Comparison of ENCODE assay signal across 11 cellular contexts in genomic region chr2:144099746-144100438, GRCh38.
DNase-seq lines count a peak whose midpoint lies in the region; ATAC-seq, FAIRE-seq and TF ChIP-seq lines count a peak whose summit lies in the region.
"Had no signal": no experiment of that assay in that cellular context is flagged by ENCODE, and none has a peak within 500 bp of the region (broad histone marks: within the 10 kb centered on the region; RNA-seq: fewer than 3 reads in every experiment).

No MANE protein-coding gene starts in this region.

- H3K27ac ChIP-seq in endothelial cell of umbilical vein (ENCODE audit: insufficient read depth, low read depth, low read length) (peak overlapping the region; percentile 34), prostate gland (no peak overlapping the region)
- H3K27ac ChIP-seq: tibial nerve had no signal

- H3K9me3 ChIP-seq in endothelial cell of umbilical vein (replicated peaks; ENCODE audit: control insufficient read depth, insufficient read depth, low read length) (no peaks in the 10 kb centered on the region), prostate gland (no peaks in the 10 kb centered on the region)

- H3K27me3 ChIP-seq in endothelial cell of umbilical vein (ENCODE audit: control insufficient read depth in 2 of 2, insufficient read depth in 2 of 2, low read length in 2 of 2) (no peaks in the 10 kb centered on the region), prostate gland (replicated peaks; ENCODE audit: insufficient read depth) (no peaks in the 10 kb centered on the region)
- H3K27me3 ChIP-seq: tibial nerve had no signal

- DNase-seq in activated CD4-positive, CD25-positive, alpha-beta regulatory T cell treated with anti-CD3 and anti-CD28 coated beads, Interleukin-2, amount 50 U/mL, for 72 hours: no peak
- DNase-seq in NCI-H460 (ENCODE audit: extremely low read depth, low read depth): peak; percentile 51
- DNase-seq in endothelial cell of umbilical vein (ENCODE audit: low read depth, low spot score): peak; percentile 73
- peak; percentile 67 for DNase-seq in skeletal muscle cell (ENCODE audit: low read depth)
- no peak for DNase-seq in prostate gland (ENCODE audit: low spot score)
- no peak for DNase-seq in NCI-H446 (lab: John Stamatoyannopoulos, UW)
- no peak for DNase-seq in GM10248 (ENCODE audit: extremely low spot score)
- DNase-seq: anterior cingulate cortex, NCI-H146 had no signal

- dilution Hi-C loops in endothelial cell of umbilical vein (cut with MboI; ENCODE audit: extremely low pct_ligation_motif_present, low sequenced_read_pairs): no loop called here

- H3K4me3 ChIP-seq in endothelial cell of umbilical vein (replicated peaks in 1 of 3; ENCODE audit: insufficient read depth in 1 of 3, low read depth in 1 of 3, low read length in 3 of 3) (no peak overlapping the region), skeletal muscle cell (ENCODE audit: low read depth, low read length) (no peak overlapping the region), prostate gland (no peak overlapping the region)
- H3K4me3 ChIP-seq: tibial nerve had no signal

- POLR2A ChIA-PET in endothelial cell of umbilical vein (lab: Charles Lee): no interaction called here
- POLR2A ChIA-PET in GM10248 (lab: Yijun Ruan, JAX): no interaction called here

- no peaks in the 10 kb centered on the region for H3K36me3 ChIP-seq in endothelial cell of umbilical vein (ENCODE audit: control insufficient read depth in 2 of 2, extremely low read depth in 1 of 2, insufficient read depth in 2 of 2, low read length in 2 of 2)
- H3K36me3 ChIP-seq in prostate gland: no peaks in the 10 kb centered on the region

- peak; percentile 81 to 87 for ATAC-seq in activated CD4-positive, CD25-positive, alpha-beta regulatory T cell treated with anti-CD3 and anti-CD28 coated beads, Interleukin-2, amount 50 U/mL, for 24 hours

- H3K4me1 ChIP-seq in endothelial cell of umbilical vein (ENCODE audit: control insufficient read depth, extremely low read depth, insufficient read depth, low read length) (peaks cover 14% of the 10 kb centered on the region), prostate gland (replicated peaks) (no peaks in the 10 kb centered on the region)
- H3K4me1 ChIP-seq: tibial nerve had no signal

- TF ChIP-seq POLR2A in endothelial cell of umbilical vein (IDR thresholded peaks at IDR 0.05; ENCODE audit: low read depth, low read length) (no peak), prostate gland (IDR thresholded peaks at IDR 0.05) (no peak)

- CTCF ChIA-PET in endothelial cell of umbilical vein (lab: Charles Lee) (interaction anchor here (0.7 to 1.7 kb wide), 10 partner anchors 9 to 1653 kb away, joined by 3 to 6 read pairs (median 3); no protein-coding TSS in a partner anchor), GM10248 (lab: Yijun Ruan, JAX) (interaction anchor here (0.7 to 1.6 kb wide), 2 partner anchors 14 to 81 kb away, joined by 3 to 4 read pairs; no protein-coding TSS in a partner anchor)

- no peaks in the 10 kb centered on the region for H3K9me1 ChIP-seq in endothelial cell of umbilical vein (replicated peaks; ENCODE audit: control insufficient read depth, extremely low read depth, insufficient read depth, low read length)

- BruUV-seq in endothelial cell of umbilical vein (replicated peaks; lab: Mats Ljungman, UMichigan): no TSS peak

- intact Hi-C loops in endothelial cell of umbilical vein (cut with micrococcal nuclease) (loop anchor here (10.0 kb wide), 1 partner anchor 415 kb away; no protein-coding TSS in a partner anchor), prostate gland (cut with DNase I) (no loop called here)

- peak overlapping the region; percentile 48 for H2AFZ ChIP-seq in endothelial cell of umbilical vein (ENCODE audit: low read depth, low read length)

- FAIRE-seq in endothelial cell of umbilical vein (lab: Jason Lieb, UNC): no peak

- H3K4me2 ChIP-seq in endothelial cell of umbilical vein (ENCODE audit: insufficient read depth, low read length): no peak overlapping the region

- 45% methylated on average over 6 of the region's 6 CpGs for WGBS in prostate gland

- H4K20me1 ChIP-seq in endothelial cell of umbilical vein (replicated peaks; ENCODE audit: control insufficient read depth, extremely low read depth, insufficient read depth, low read length): no peaks in the 10 kb centered on the region

- no peaks in the 10 kb centered on the region for H3K79me2 ChIP-seq in endothelial cell of umbilical vein (ENCODE audit: control insufficient read depth, insufficient read depth, low read length)

- H3K9ac ChIP-seq in endothelial cell of umbilical vein (replicated peaks; ENCODE audit: extremely low read depth, insufficient read depth, low read length): no peak overlapping the region

- no peak for TF ChIP-seq CTCF in endothelial cell of umbilical vein (IDR thresholded peaks at IDR 0.05; ENCODE audit: extremely low read depth in 1 of 2, insufficient read depth in 1 of 2, low read depth in 1 of 2, low read length in 2 of 2)
- peak in 1 of 4 experiments; percentile 41 for TF ChIP-seq CTCF in prostate gland (IDR thresholded peaks at IDR 0.05)
- TF ChIP-seq CTCF in GM10248 (IDR thresholded peaks at IDR 0.05; ENCODE audit: control extremely low read depth, extremely low read depth, low read depth, missing control alignments): no peak

TF ChIP-seq in endothelial cell of umbilical vein, 7 proteins besides CTCF, POLR2A, EP300 and RAD21:
- TF ChIP-seq FOS (IDR thresholded peaks at IDR 0.05; ENCODE audit: borderline replicate concordance, insufficient read depth, low read length) (peak; percentile 54), JUN (IDR thresholded peaks at IDR 0.05; ENCODE audit: borderline replicate concordance, insufficient read depth, insufficient read length, low read depth) (no peak), MYC (IDR thresholded peaks at IDR 0.05; ENCODE audit: low read depth, low read length) (no peak)
TF ChIP-seq in endothelial cell of umbilical vein: peak in this region for 1.

Comparison
In these comparisons a context has a peak if more than half of its experiments do, and no peak if none do; other contexts are left out.
1. DNase-seq: peak in NCI-H460 (single experiment), endothelial cell of umbilical vein (single experiment) and skeletal muscle cell (single experiment); none in activated CD4-positive, CD25-positive, alpha-beta regulatory T cell treated with anti-CD3 and anti-CD28 coated beads, Interleukin-2, amount 50 U/mL, for 72 hours (single experiment), prostate gland (single experiment), NCI-H446 (0 of 2) and GM10248 (single experiment).